In genomic region chr2:177724398-177725287, GRCh38 we compare ENCODE assay signal across 1 cellular context.
TF ChIP-seq lines count a peak whose summit lies in the region.

No MANE protein-coding gene starts in this region.

TF ChIP-seq in K562, 482 proteins besides CTCF, POLR2A, EP300 and RAD21 (continued from another document):
- TF ChIP-seq CEBPG (CRISPR knock-in tag; IDR thresholded peaks at IDR 0.05) (no peak), CEBPG (tag; conservative IDR thresholded peaks at IDR 0.05 in 1 of 2, IDR thresholded peaks at IDR 0.05 in 1 of 2) (no peak), CBX2 (IDR thresholded peaks at IDR 0.05; ENCODE audit: insufficient read depth, low read length, poor library complexity, severe bottlenecking) (no peak), CC2D1A (IDR thresholded peaks at IDR 0.05) (peak; percentile 89), ZNF318 (IDR thresholded peaks at IDR 0.05; ENCODE audit: borderline replicate concordance in 1 of 2, low read depth in 1 of 2) (no peak)
TF ChIP-seq in K562: peak in this region for 29.
